In genomic region chr20:50561379-50562078, GRCh38 we compare ENCODE assay signal across 8 cellular contexts. TPM values are rescaled to one million over a fixed set of nuclear protein-coding genes. Genes with fewer than 3 reads are reported as not detected.
DNase-seq lines count a peak whose midpoint lies in the region; ATAC-seq, FAIRE-seq and TF ChIP-seq lines count a peak whose summit lies in the region.

No MANE protein-coding gene starts in this region.

- peak overlapping the region; percentile 47 to 90 (median 82) for H3K27ac Mint-ChIP-seq in CD4-positive, CD25-positive, alpha-beta regulatory T cell
- peak overlapping the region; percentile 93 for H3K27ac Mint-ChIP-seq in activated naive CD8-positive, alpha-beta T cell treated with anti-CD3 and anti-CD28 coated beads for 36 hours

- peak overlapping the region; percentile 6 for H3K4me3 ChIP-seq in CD4-positive, CD25-positive, alpha-beta regulatory T cell (ENCODE audit: low read depth, low read length)
- no peak overlapping the region for H3K4me3 ChIP-seq in left lung

- H3K9me3 Mint-ChIP-seq in CD4-positive, CD25-positive, alpha-beta regulatory T cell, result no peaks in the 10 kb centered on the region
- no peaks in the 10 kb centered on the region for H3K9me3 Mint-ChIP-seq in activated naive CD8-positive, alpha-beta T cell treated with anti-CD3 and anti-CD28 coated beads for 36 hours

- peaks cover 17% of the 10 kb centered on the region for H3K4me1 ChIP-seq in CD4-positive, CD25-positive, alpha-beta regulatory T cell (ENCODE audit: control insufficient read depth, insufficient read depth, low read length, poor library complexity, severe bottlenecking)
- peaks cover 32 to 53% of the 10 kb centered on the region in 2 donors for H3K4me1 ChIP-seq in left lung

- no peaks in the 10 kb centered on the region for H3K9me3 ChIP-seq in CD4-positive, CD25-positive, alpha-beta regulatory T cell (ENCODE audit: control insufficient read depth in 2 of 2, low read length in 2 of 2)
- no peaks in the 10 kb centered on the region for H3K9me3 ChIP-seq in left lung

- H3K4me3 Mint-ChIP-seq in CD4-positive, CD25-positive, alpha-beta regulatory T cell, result peak overlapping the region; percentile 13 to 64 (median 34)
- peak overlapping the region; percentile 53 for H3K4me3 Mint-ChIP-seq in activated naive CD8-positive, alpha-beta T cell treated with anti-CD3 and anti-CD28 coated beads for 36 hours

- ATAC-seq in CD4-positive, CD25-positive, alpha-beta regulatory T cell (ENCODE audit: low read depth in 2 of 2), result peak; percentile 78 to 84
- ATAC-seq in left lung, result peak; percentile 59

- FAIRE-seq in D721Med (lab: Jason Lieb, UNC) (no peak), frontal cortex (lab: Jason Lieb, UNC) (no peak)

- H3K27ac ChIP-seq in CD4-positive, CD25-positive, alpha-beta regulatory T cell (ENCODE audit: insufficient read depth, low read length, poor library complexity, severe bottlenecking), result peak overlapping the region; percentile 45
- H3K27ac ChIP-seq in left lung, result peak overlapping the region; percentile 68 to 87

- no peaks in the 10 kb centered on the region for H3K27me3 Mint-ChIP-seq in CD4-positive, CD25-positive, alpha-beta regulatory T cell
- H3K27me3 Mint-ChIP-seq in activated naive CD8-positive, alpha-beta T cell treated with anti-CD3 and anti-CD28 coated beads for 36 hours, result no peaks in the 10 kb centered on the region

- H3K4me1 Mint-ChIP-seq in CD4-positive, CD25-positive, alpha-beta regulatory T cell, result peaks cover 30 to 70% (median 54%) of the 10 kb centered on the region in 4 donors
- H3K4me1 Mint-ChIP-seq in activated naive CD8-positive, alpha-beta T cell treated with anti-CD3 and anti-CD28 coated beads for 36 hours, result peaks cover 60% of the 10 kb centered on the region

- H3K36me3 ChIP-seq in CD4-positive, CD25-positive, alpha-beta regulatory T cell (ENCODE audit: control insufficient read depth, insufficient read depth, low read length), result peaks cover 39% of the 10 kb centered on the region
- H3K36me3 ChIP-seq in left lung, result peaks cover 0 to 64% of the 10 kb centered on the region in 2 donors

- DNase-seq in CD4-positive, CD25-positive, alpha-beta regulatory T cell, result peak in 1 of 3 donors; percentile 68
- DNase-seq in NCI-H526 (lab: John Stamatoyannopoulos, UW), result peak; percentile 47 to 73
- peak; percentile 78 for DNase-seq in activated naive CD8-positive, alpha-beta T cell treated with anti-CD3 and anti-CD28 coated beads for 36 hours
- no peak for DNase-seq in left lung
- DNase-seq in stimulated activated CD8-positive, alpha-beta memory T cell treated with anti-CD3 and anti-CD28 coated beads, Interleukin-2, amount 100 ng/mL, for 48 hours (ENCODE audit: low read depth in 2 of 2), result peak; percentile 33 to 58
- DNase-seq in NCI-H1436 (lab: John Stamatoyannopoulos, UW), result no peak
- no peak for DNase-seq in D721Med (ENCODE audit: insufficient read length, low spot score)
- no peak for DNase-seq in frontal cortex (ENCODE audit: low spot score in 2 of 2)

- H3K27me3 ChIP-seq in CD4-positive, CD25-positive, alpha-beta regulatory T cell (ENCODE audit: control insufficient read depth, insufficient read depth, low read length), result no peaks in the 10 kb centered on the region
- H3K27me3 ChIP-seq in left lung, result no peaks in the 10 kb centered on the region

- peaks cover 20% of the 10 kb centered on the region for H3K36me3 Mint-ChIP-seq in CD4-positive, CD25-positive, alpha-beta regulatory T cell
- peaks cover 39% of the 10 kb centered on the region for H3K36me3 Mint-ChIP-seq in activated naive CD8-positive, alpha-beta T cell treated with anti-CD3 and anti-CD28 coated beads for 36 hours

- intact Hi-C loops in left lung (cut with DNase I), result no loop called here

- TF ChIP-seq CTCF in left lung (IDR thresholded peaks at IDR 0.05), result no peak
- no peak for TF ChIP-seq CTCF in D721Med (IDR thresholded peaks at IDR 0.05; ENCODE audit: insufficient read depth, missing control alignments)

RNA-seq across cellular contexts. Expression of gene PTPN1, which starts 51.3 kb away (rescaled TPM):
- 76.3 TPM for total RNA-seq in CD4-positive, CD25-positive, alpha-beta regulatory T cell
- polyA plus RNA-seq in CD4-positive, CD25-positive, alpha-beta regulatory T cell, result 10 to 100 TPM; 27.1 to 34.3 (median 30.3) TPM
- 10 to 100 TPM; 53.0 to 54.0 TPM for total RNA-seq in activated naive CD8-positive, alpha-beta T cell treated with anti-CD3 and anti-CD28 coated beads for 36 hours
- total RNA-seq in left lung, result 10 to 100 TPM; 70.7 to 98.6 TPM
- 15.9 TPM for total RNA-seq in frontal cortex

Comparison
In these comparisons a context has a peak if more than half of its experiments do, and no peak if none do; other contexts are left out.
1. DNase-seq: peak in NCI-H526 (2 of 2), activated naive CD8-positive, alpha-beta T cell treated with anti-CD3 and anti-CD28 coated beads for 36 hours (single experiment) and stimulated activated CD8-positive, alpha-beta memory T cell treated with anti-CD3 and anti-CD28 coated beads, Interleukin-2, amount 100 ng/mL, for 48 hours (2 of 2); none in left lung (0 of 2), NCI-H1436 (single experiment), D721Med (single experiment) and frontal cortex (0 of 2).